Comparison of ENCODE assay signal across 1 cellular context in genomic region chr9:133970581-133970900, GRCh38.
TF ChIP-seq lines count a peak whose summit lies in the region.

No MANE protein-coding gene starts in this region.

TF ChIP-seq in GM12878, 131 proteins besides CTCF, POLR2A, EP300 and RAD21:
- no peak for TF ChIP-seq FOS (IDR thresholded peaks at IDR 0.05; ENCODE audit: borderline replicate concordance, extremely low read depth, insufficient read length)
- TF ChIP-seq JUND (IDR thresholded peaks at IDR 0.05; ENCODE audit: low read depth, low read length) = no peak
- TF ChIP-seq HDAC6 (IDR thresholded peaks at IDR 0.05; ENCODE audit: unreplicated experiment) = no peak
- no peak for TF ChIP-seq ZNF622 (IDR thresholded peaks at IDR 0.05)
- no peak for TF ChIP-seq EGR1 (IDR thresholded peaks at IDR 0.05; ENCODE audit: borderline replicate concordance in 1 of 2, low read depth in 2 of 2, low read length in 2 of 2)
- TF ChIP-seq, protein P1, sequence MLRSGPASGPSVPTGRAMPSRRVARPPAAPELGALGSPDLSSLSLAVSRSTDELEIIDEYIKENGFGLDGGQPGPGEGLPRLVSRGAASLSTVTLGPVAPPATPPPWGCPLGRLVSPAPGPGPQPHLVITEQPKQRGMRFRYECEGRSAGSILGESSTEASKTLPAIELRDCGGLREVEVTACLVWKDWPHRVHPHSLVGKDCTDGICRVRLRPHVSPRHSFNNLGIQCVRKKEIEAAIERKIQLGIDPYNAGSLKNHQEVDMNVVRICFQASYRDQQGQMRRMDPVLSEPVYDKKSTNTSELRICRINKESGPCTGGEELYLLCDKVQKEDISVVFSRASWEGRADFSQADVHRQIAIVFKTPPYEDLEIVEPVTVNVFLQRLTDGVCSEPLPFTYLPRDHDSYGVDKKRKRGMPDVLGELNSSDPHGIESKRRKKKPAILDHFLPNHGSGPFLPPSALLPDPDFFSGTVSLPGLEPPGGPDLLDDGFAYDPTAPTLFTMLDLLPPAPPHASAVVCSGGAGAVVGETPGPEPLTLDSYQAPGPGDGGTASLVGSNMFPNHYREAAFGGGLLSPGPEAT (IDR thresholded peaks at IDR 0.05; ENCODE audit: low read depth) = no peak
- no peak for TF ChIP-seq POLR2AphosphoS5 (IDR thresholded peaks at IDR 0.05; ENCODE audit: low read length)
- no peak for TF ChIP-seq RBBP5 (conservative IDR thresholded peaks at IDR 0.05)
- no peak for TF ChIP-seq NFXL1 (IDR thresholded peaks at IDR 0.05; ENCODE audit: borderline replicate concordance)
- no peak for TF ChIP-seq BCL11A (IDR thresholded peaks at IDR 0.05; ENCODE audit: low read depth, low read length)
- TF ChIP-seq CREB1 (IDR thresholded peaks at IDR 0.05; ENCODE audit: low read depth) = no peak
- TF ChIP-seq TCF3 (IDR thresholded peaks at IDR 0.05; ENCODE audit: borderline replicate concordance, insufficient read depth, low read depth, low read length) = no peak
- TF ChIP-seq, protein P2, sequence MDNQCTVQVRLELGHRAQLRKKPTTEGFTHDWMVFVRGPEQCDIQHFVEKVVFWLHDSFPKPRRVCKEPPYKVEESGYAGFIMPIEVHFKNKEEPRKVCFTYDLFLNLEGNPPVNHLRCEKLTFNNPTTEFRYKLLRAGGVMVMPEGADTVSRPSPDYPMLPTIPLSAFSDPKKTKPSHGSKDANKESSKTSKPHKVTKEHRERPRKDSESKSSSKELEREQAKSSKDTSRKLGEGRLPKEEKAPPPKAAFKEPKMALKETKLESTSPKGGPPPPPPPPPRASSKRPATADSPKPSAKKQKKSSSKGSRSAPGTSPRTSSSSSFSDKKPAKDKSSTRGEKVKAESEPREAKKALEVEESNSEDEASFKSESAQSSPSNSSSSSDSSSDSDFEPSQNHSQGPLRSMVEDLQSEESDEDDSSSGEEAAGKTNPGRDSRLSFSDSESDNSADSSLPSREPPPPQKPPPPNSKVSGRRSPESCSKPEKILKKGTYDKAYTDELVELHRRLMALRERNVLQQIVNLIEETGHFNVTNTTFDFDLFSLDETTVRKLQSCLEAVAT (IDR thresholded peaks at IDR 0.05) = no peak
- TF ChIP-seq HCFC1 (IDR thresholded peaks at IDR 0.05; ENCODE audit: low read length) = no peak
- TF ChIP-seq ZBTB11 (CRISPR knock-in tag; IDR thresholded peaks at IDR 0.05) = no peak
